23 cellular contexts compared by ENCODE assay signal in genomic region chr2:25545899-25546298, GRCh38.
"Had no signal": no experiment of that assay in that cellular context is flagged by ENCODE, and none has a peak within 500 bp of the region (broad histone marks: within the 10 kb centered on the region; RNA-seq: fewer than 3 reads in every experiment).

No MANE protein-coding gene starts in this region.

- H3K4me1 ChIP-seq: gastrocnemius medialis, left lung, psoas muscle, tibial nerve, upper lobe of right lung, vagina had no signal

- DNase-seq: effector memory CD8-positive, alpha-beta T cell; gastrocnemius medialis; heart right ventricle; hypothalamus; islet precursor cell; left lung; naive thymus-derived CD4-positive, alpha-beta T cell; nephron progenitor cell; psoas muscle; retina; spleen; stimulated activated CD4-positive, alpha-beta T cell treated with anti-CD3 and anti-CD28 coated beads, Interleukin-2, amount 100 ng/mL, for 24 hours; stimulated activated CD4-positive, alpha-beta T cell treated with anti-CD3 and anti-CD28 coated beads, Interleukin-4, amount 100 ng/mL, for 4 hours; stimulated activated naive B cell treated with anti-CD40 and anti-IgM and Interleukin-4, amounts not matched to agents 10 μg/mL and 1 μg/mL and 100 μg/mL, for 72 hours; stimulated activated naive CD8-positive, alpha-beta T cell treated with anti-CD3 and anti-CD28 coated beads, Interleukin-15, amount 100 ng/mL, for 72 hours; testis; upper lobe of right lung had no signal

- H3K27ac ChIP-seq: epithelial cell of prostate, esophagus muscularis mucosa, gastrocnemius medialis, heart right ventricle, left lung, neutrophil, psoas muscle, spleen, tibial nerve, upper lobe of right lung, vagina had no signal

- H3K36me3 ChIP-seq: esophagus muscularis mucosa, gastrocnemius medialis, heart right ventricle, left lung, neutrophil, spleen, tibial nerve, upper lobe of right lung, vagina had no signal

- H3K27ac Mint-ChIP-seq: effector memory CD8-positive, alpha-beta T cell; naive thymus-derived CD4-positive, alpha-beta T cell; stimulated activated naive B cell treated with anti-CD40 and anti-IgM and Interleukin-4, amounts not matched to agents 10 μg/mL and 1 μg/mL and 100 μg/mL, for 72 hours; stimulated activated naive CD8-positive, alpha-beta T cell treated with anti-CD3 and anti-CD28 coated beads, Interleukin-15, amount 100 ng/mL, for 72 hours had no signal

- H3K27me3 ChIP-seq: esophagus muscularis mucosa, gastrocnemius medialis, heart right ventricle, left lung, neutrophil, spleen, testis, tibial nerve, upper lobe of right lung, vagina had no signal

- H3K4me3 Mint-ChIP-seq: effector memory CD8-positive, alpha-beta T cell; naive thymus-derived CD4-positive, alpha-beta T cell; nephron progenitor cell; stimulated activated naive B cell treated with anti-CD40 and anti-IgM and Interleukin-4, amounts not matched to agents 10 μg/mL and 1 μg/mL and 100 μg/mL, for 72 hours; stimulated activated naive CD8-positive, alpha-beta T cell treated with anti-CD3 and anti-CD28 coated beads, Interleukin-15, amount 100 ng/mL, for 72 hours had no signal

- ATAC-seq: effector memory CD8-positive, alpha-beta T cell; gastrocnemius medialis; heart right ventricle; left lung; naive thymus-derived CD4-positive, alpha-beta T cell; psoas muscle; sciatic nerve; stimulated activated naive B cell treated with anti-CD40 and anti-IgM and Interleukin-4, amounts not matched to agents 10 μg/mL and 1 μg/mL and 100 μg/mL, for 72 hours; stimulated activated naive CD8-positive, alpha-beta T cell treated with anti-CD3 and anti-CD28 coated beads, Interleukin-15, amount 100 ng/mL, for 72 hours; upper lobe of right lung had no signal

- H3K36me3 Mint-ChIP-seq: stimulated activated naive B cell treated with anti-CD40 and anti-IgM and Interleukin-4, amounts not matched to agents 10 μg/mL and 1 μg/mL and 100 μg/mL, for 72 hours had no signal

- H3K27me3 Mint-ChIP-seq: effector memory CD8-positive, alpha-beta T cell; naive thymus-derived CD4-positive, alpha-beta T cell; stimulated activated naive B cell treated with anti-CD40 and anti-IgM and Interleukin-4, amounts not matched to agents 10 μg/mL and 1 μg/mL and 100 μg/mL, for 72 hours; stimulated activated naive CD8-positive, alpha-beta T cell treated with anti-CD3 and anti-CD28 coated beads, Interleukin-15, amount 100 ng/mL, for 72 hours had no signal

- H3K9me3 ChIP-seq: esophagus muscularis mucosa, gastrocnemius medialis, heart right ventricle, left lung, neutrophil, psoas muscle, spleen, testis, tibial nerve, upper lobe of right lung, vagina had no signal

- H3K4me3 ChIP-seq: esophagus muscularis mucosa, gastrocnemius medialis, heart right ventricle, left lung, psoas muscle, spleen, testis, tibial nerve, upper lobe of right lung, vagina had no signal
